ENCODE assay signal across 8 cellular contexts in the genomic region with DNA sequence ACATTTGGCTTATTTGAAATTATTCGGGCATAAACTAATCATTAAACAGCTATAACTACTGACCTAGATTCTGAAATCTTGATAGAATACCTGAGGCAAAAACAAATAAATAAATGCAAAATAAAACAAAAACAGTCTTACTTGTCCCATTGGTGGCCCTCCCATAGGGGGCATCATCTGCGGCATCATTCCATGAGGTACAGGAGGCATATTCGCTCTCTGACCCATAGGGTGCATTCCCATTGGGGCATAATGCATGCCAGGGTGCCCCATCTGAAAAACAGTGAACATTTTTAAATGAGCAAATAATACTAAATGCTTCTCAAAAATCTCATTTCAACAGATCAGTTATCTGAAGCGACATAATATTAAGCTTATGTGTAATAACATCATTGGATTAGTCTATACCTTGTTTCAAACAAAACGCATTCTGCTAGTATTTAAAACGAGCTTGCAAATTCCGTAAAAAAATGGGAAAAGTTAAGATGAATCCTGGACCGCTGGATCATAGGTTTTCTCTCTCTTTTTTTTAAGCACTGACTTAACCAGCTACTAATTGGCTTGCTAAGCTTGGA. TPM values are rescaled to one million over a fixed set of nuclear protein-coding genes. Genes with fewer than 3 reads are reported as not detected.
A peak's percentile ranks its signal among the peaks of the same experiment; 100 is the strongest.
DNase-seq lines count a peak whose midpoint lies in the region; ATAC-seq and TF ChIP-seq lines count a peak whose summit lies in the region.

No MANE protein-coding gene starts in this region.

- in situ Hi-C loops in mammary epithelial cell (cut with MboI; ENCODE audit: low sequenced_read_pairs in 2 of 2): no loop called here

- H2AFZ ChIP-seq in OCI-LY1 (ENCODE audit: low read length): no peak overlapping the region
- no peak overlapping the region for H2AFZ ChIP-seq in mammary epithelial cell (ENCODE audit: low read depth, low read length)

- TF ChIP-seq CTCF in GM12864 (IDR thresholded peaks at IDR 0.05; ENCODE audit: low read depth, low read length, missing control alignments) (peak; percentile 69), OCI-LY1 (IDR thresholded peaks at IDR 0.05; ENCODE audit: low read length) (peak; percentile 74), mammary epithelial cell (conservative IDR thresholded peaks at IDR 0.05 in 1 of 2, IDR thresholded peaks at IDR 0.05 in 1 of 2; ENCODE audit: extremely low read depth in 1 of 2, insufficient read depth in 1 of 2, low read depth in 1 of 2, low read length in 2 of 2) (peak; percentile 75 to 96), mucosa of descending colon (IDR thresholded peaks at IDR 0.05) (no peak)

- H3K4me2 ChIP-seq in OCI-LY1 (ENCODE audit: low read length): peak overlapping the region; percentile 81
- H3K4me2 ChIP-seq in mammary epithelial cell (ENCODE audit: insufficient read depth, low read depth, low read length): peak overlapping the region; percentile 90

- ATAC-seq in mucosa of descending colon: no peak
- ATAC-seq in HG03432 (IDR thresholded peaks at IDR 0.05; ENCODE audit: unreplicated experiment): no peak

- H3K4me1 ChIP-seq in OCI-LY1 (ENCODE audit: insufficient read depth, low read length, severe bottlenecking) (peaks cover 30% of the 10 kb centered on the region), mammary epithelial cell (ENCODE audit: insufficient read depth, low read length) (peaks cover 14% of the 10 kb centered on the region), mucosa of descending colon (ENCODE audit: low read depth) (peaks cover 25% of the 10 kb centered on the region)

- dilution Hi-C loops in mammary epithelial cell (cut with HindIII; ENCODE audit: low sequenced_read_pairs): no loop called here

- BruUV-seq in mammary epithelial cell (replicated peaks; lab: Mats Ljungman, UMichigan): no TSS peak

- H3K79me2 ChIP-seq in OCI-LY1 (ENCODE audit: insufficient read depth, low read length): peaks cover 78% of the 10 kb centered on the region
- peaks cover 83% of the 10 kb centered on the region for H3K79me2 ChIP-seq in mammary epithelial cell (ENCODE audit: insufficient read depth, low read length)

- peak overlapping the region; percentile 86 for H3K9ac ChIP-seq in OCI-LY1 (ENCODE audit: low read length)
- peak overlapping the region; percentile 96 for H3K9ac ChIP-seq in mammary epithelial cell (ENCODE audit: insufficient read depth, low read length)

- CTCF ChIA-PET in mammary epithelial cell (lab: Charles Lee; ENCODE audit: low non-redundant PET): no interaction called here

- H3K9me3 ChIP-seq in OCI-LY1 (ENCODE audit: low read length): no peaks in the 10 kb centered on the region
- H3K9me3 ChIP-seq in mammary epithelial cell (replicated peaks; ENCODE audit: insufficient read depth, low read length): no peaks in the 10 kb centered on the region
- H3K9me3 ChIP-seq in mucosa of descending colon: no peaks in the 10 kb centered on the region

- H3K27ac ChIP-seq in OCI-LY1 (ENCODE audit: low read depth, low read length, poor library complexity, severe bottlenecking): peak overlapping the region; percentile 88
- peak overlapping the region; percentile 91 for H3K27ac ChIP-seq in mammary epithelial cell (ENCODE audit: insufficient read depth, low read depth, low read length)

- H3K9me2 ChIP-seq in OCI-LY1 (ENCODE audit: low read depth, low read length): no peaks in the 10 kb centered on the region

- no peaks in the 10 kb centered on the region for H3K27me3 ChIP-seq in OCI-LY1 (ENCODE audit: insufficient read depth, low read length)
- H3K27me3 ChIP-seq in mammary epithelial cell (ENCODE audit: insufficient read depth, low read length): no peaks in the 10 kb centered on the region

- H3K36me3 ChIP-seq in OCI-LY1 (ENCODE audit: insufficient read depth, low read length): peaks cover 58% of the 10 kb centered on the region
- H3K36me3 ChIP-seq in mammary epithelial cell (ENCODE audit: insufficient read depth, low read length): peaks cover 13% of the 10 kb centered on the region
- no peaks in the 10 kb centered on the region for H3K36me3 ChIP-seq in mucosa of descending colon (ENCODE audit: low read depth)

- intact Hi-C loops in mammary epithelial cell (cut with micrococcal nuclease): loop anchor here (10.0 kb wide), 1 partner anchor 291 kb away; no protein-coding TSS in a partner anchor
- intact Hi-C loops in mucosa of descending colon (cut with DNase I, micrococcal nuclease): no loop called here

- peak; percentile 66 to 67 for DNase-seq in AML-193 (lab: John Stamatoyannopoulos, UW)
- no peak for DNase-seq in GM12864 (ENCODE audit: low read depth)
- DNase-seq in mammary epithelial cell: peak; percentile 32
- peak in 1 of 3 donors; percentile 8 for DNase-seq in mucosa of descending colon
- DNase-seq in globus pallidus (ENCODE audit: low spot score): no peak
- no peak for DNase-seq in activated CD4-positive, CD25-positive, alpha-beta regulatory T cell (lab: John Stamatoyannopoulos, UW)

- H3K4me3 ChIP-seq in GM12864 (ENCODE audit: low read depth, low read length) (peak overlapping the region; percentile 96), OCI-LY1 (ENCODE audit: low read depth, low read length, poor library complexity, severe bottlenecking) (peak overlapping the region; percentile 84), mammary epithelial cell (replicated peaks in 1 of 3; ENCODE audit: insufficient read depth in 1 of 3, low read depth in 2 of 3, low read length in 3 of 3) (peak overlapping the region; percentile 89 to 97 (median 91)), mucosa of descending colon (peak overlapping the region; percentile 82)

- H3F3A ChIP-seq in OCI-LY1 (ENCODE audit: insufficient read depth, low read length): no peaks in the 10 kb centered on the region

- 18% methylated on average over 8 of the region's 8 CpGs for WGBS in mammary epithelial cell (ENCODE audit: low coverage, missing lambda C conversion rate)

- H4K20me1 ChIP-seq in OCI-LY1 (ENCODE audit: insufficient read depth, low read length) (peaks cover 4% of the 10 kb centered on the region; the same call in 1 of the 2 replicates), mammary epithelial cell (ENCODE audit: insufficient read depth, low read length) (peaks cover 6% of the 10 kb centered on the region)

RNA-seq across cellular contexts. Expression of a gene that starts 1.3 kb away (rescaled TPM):
- total RNA-seq in mammary epithelial cell: 100 to 1,000 TPM; 126 to 133 TPM
- polyA plus RNA-seq in mammary epithelial cell: 78.8 TPM
- polyA minus RNA-seq in mammary epithelial cell: 91.4 TPM
- total RNA-seq in mucosa of descending colon: 10 to 100 TPM; 66.6 to 87.4 (median 72.3) TPM

RNA-seq across cellular contexts. Expression of a gene that starts 2.5 kb away (rescaled TPM):
- total RNA-seq in mammary epithelial cell: 10 to 100 TPM; 20.3 to 24.3 TPM
- polyA plus RNA-seq in mammary epithelial cell: 25.4 TPM
- 86.7 TPM for polyA minus RNA-seq in mammary epithelial cell
- 10 to 100 TPM; 12.5 to 19.3 (median 14.8) TPM for total RNA-seq in mucosa of descending colon

Comparison
In these comparisons a context has a peak if more than half of its experiments do, and no peak if none do; other contexts are left out.
1. DNase-seq: peak in AML-193 (2 of 2) and mammary epithelial cell (single experiment); none in GM12864 (single experiment), globus pallidus (single experiment) and activated CD4-positive, CD25-positive, alpha-beta regulatory T cell (0 of 4).
2. Peak in every context shown above with its lines, with median percentiles within 50 percentile points of each other: H3K4me3 ChIP-seq.